ENCODE assay signal across 28 cellular contexts in genomic region chr1:25985171-25985570, GRCh38. TPM values are rescaled to one million over a fixed set of nuclear protein-coding genes. Genes with fewer than 3 reads are reported as not detected.
DNase-seq lines count a peak whose midpoint lies in the region; ATAC-seq, FAIRE-seq and TF ChIP-seq lines count a peak whose summit lies in the region.
"Had no signal": no experiment of that assay in that cellular context is flagged by ENCODE, and none has a peak within 500 bp of the region (broad histone marks: within the 10 kb centered on the region; RNA-seq: fewer than 3 reads in every experiment).

No MANE protein-coding gene starts in this region.

- intact Hi-C loops in CD8-positive, alpha-beta T cell (cut with DNase I, micrococcal nuclease) = no loop called here

- H3K27ac ChIP-seq in CD8-positive, alpha-beta T cell (ENCODE audit: low read depth, low read length) = no peak overlapping the region
- no peak overlapping the region for H3K27ac ChIP-seq in tibial nerve
- H3K27ac ChIP-seq: BLaER1 had no signal

- H3K4me1 Mint-ChIP-seq in CD8-positive, alpha-beta T cell (ENCODE audit: low read depth) = peaks cover 39% of the 10 kb centered on the region
- H3K4me1 Mint-ChIP-seq in central memory CD8-positive, alpha-beta T cell = peaks cover 46% of the 10 kb centered on the region

- CTCF ChIA-PET in CD8-positive, alpha-beta T cell (lab: Charles Lee) = no interaction called here

- TF ChIP-seq EP300 in tibial nerve (IDR thresholded peaks at IDR 0.05) = no peak

- no peaks in the 10 kb centered on the region for H3K9me3 ChIP-seq in CD8-positive, alpha-beta T cell (ENCODE audit: low read length)
- H3K9me3 ChIP-seq in tibial nerve = no peaks in the 10 kb centered on the region
- H3K9me3 ChIP-seq: BLaER1, Caco-2 had no signal

- H3K36me3 Mint-ChIP-seq in CD8-positive, alpha-beta T cell = peaks cover 69% of the 10 kb centered on the region
- H3K36me3 Mint-ChIP-seq in central memory CD8-positive, alpha-beta T cell (ENCODE audit: insufficient read depth) = peaks cover 57% of the 10 kb centered on the region

- no peak overlapping the region for H3K4me3 ChIP-seq in CD8-positive, alpha-beta T cell (ENCODE audit: low read depth, low read length)
- no peak overlapping the region for H3K4me3 ChIP-seq in tibial nerve
- H3K4me3 ChIP-seq: BLaER1 had no signal

- H3K4me1 ChIP-seq in CD8-positive, alpha-beta T cell (ENCODE audit: insufficient read depth, low read length) = peaks cover 34% of the 10 kb centered on the region
- H3K4me1 ChIP-seq in tibial nerve = no peaks in the 10 kb centered on the region
- H3K4me1 ChIP-seq: Caco-2 had no signal

- no peak for TF ChIP-seq CTCF in CD8-positive, alpha-beta T cell (IDR thresholded peaks at IDR 0.05)
- TF ChIP-seq CTCF in GM20000 (IDR thresholded peaks at IDR 0.05; ENCODE audit: extremely low read depth, missing control alignments) (no peak), tibial nerve (IDR thresholded peaks at IDR 0.05) (no peak)

- DNase-seq in CD8-positive, alpha-beta T cell = no peak
- no peak for DNase-seq in central memory CD8-positive, alpha-beta T cell (ENCODE audit: low spot score in 2 of 2)
- peak; percentile 21 for DNase-seq in kidney glomerular epithelial cell (lab: John Stamatoyannopoulos, UW)
- DNase-seq in renal cortical epithelial cell (ENCODE audit: low read depth) = peak; percentile 69
- DNase-seq in GM20000 (ENCODE audit: low spot score) = no peak
- no peak for DNase-seq in GM19239 (ENCODE audit: insufficient read length, low spot score)
- DNase-seq in tibial nerve (ENCODE audit: low spot score in 2 of 2) = no peak
- DNase-seq in stimulated activated CD4-positive, alpha-beta T cell treated with anti-CD3 and anti-CD28 coated beads, Interleukin-4, amount 100 ng/mL, for 1 hour = no peak
- DNase-seq: Caco-2; CD4-positive, CD25-positive, alpha-beta regulatory T cell; DMS 273 treated with DMSO at 0.1 percent for 48 hours; DMS79; GF-D8; Karpas-422; NCI-H1092 treated with DMSO at 0.1 percent for 48 hours; NCI-H1436 treated with DMSO at 0.1 percent for 48 hours; NCI-H1930; NCI-H2107; NCI-H446; NCI-H524 treated with DMSO at 0.1 percent for 48 hours; NCI-H82; Right ventricle myocardium superior; RPMI8226 had no signal

- no peak for FAIRE-seq in GM19239 (lab: Jason Lieb, UNC)
- FAIRE-seq: A204.1, GM12891, H54 had no signal

- H3K4me3 Mint-ChIP-seq in CD8-positive, alpha-beta T cell = no peak overlapping the region
- H3K4me3 Mint-ChIP-seq in central memory CD8-positive, alpha-beta T cell = no peak overlapping the region

- ATAC-seq in CD8-positive, alpha-beta T cell = no peak
- ATAC-seq in central memory CD8-positive, alpha-beta T cell (replicated peaks; ENCODE audit: extremely low read depth, poor library complexity, severe bottlenecking) = no peak

- POLR2A ChIA-PET in CD8-positive, alpha-beta T cell (lab: Charles Lee) = no interaction called here

- H3K27me3 ChIP-seq in CD8-positive, alpha-beta T cell (ENCODE audit: insufficient read depth, low read length) = no peaks in the 10 kb centered on the region
- H3K27me3 ChIP-seq in tibial nerve = no peaks in the 10 kb centered on the region
- H3K27me3 ChIP-seq: BLaER1 had no signal

- no peaks in the 10 kb centered on the region for H3K27me3 Mint-ChIP-seq in CD8-positive, alpha-beta T cell (ENCODE audit: low read depth)
- H3K27me3 Mint-ChIP-seq in central memory CD8-positive, alpha-beta T cell = no peaks in the 10 kb centered on the region
- H3K27me3 Mint-ChIP-seq: CD4-positive, CD25-positive, alpha-beta regulatory T cell had no signal

- TF ChIP-seq POLR2A in tibial nerve (IDR thresholded peaks at IDR 0.05) = no peak

- H3K9me3 Mint-ChIP-seq in CD8-positive, alpha-beta T cell = no peaks in the 10 kb centered on the region
- H3K9me3 Mint-ChIP-seq in central memory CD8-positive, alpha-beta T cell = no peaks in the 10 kb centered on the region
- H3K9me3 Mint-ChIP-seq: CD4-positive, CD25-positive, alpha-beta regulatory T cell had no signal

- peaks cover 27% of the 10 kb centered on the region for H3K36me3 ChIP-seq in CD8-positive, alpha-beta T cell (ENCODE audit: insufficient read depth, low read length)
- H3K36me3 ChIP-seq in tibial nerve = peaks cover 0 to 93% (median 19%) of the 10 kb centered on the region in 3 donors

- H3K27ac Mint-ChIP-seq in CD8-positive, alpha-beta T cell = peak overlapping the region; percentile 60
- H3K27ac Mint-ChIP-seq in central memory CD8-positive, alpha-beta T cell (ENCODE audit: low read depth) = peak overlapping the region; percentile 73

- 92 to 100% methylated on average over 1 of the region's 1 CpG for WGBS in tibial nerve, 2 donors

RNA-seq across cellular contexts. Expression of gene PAFAH2, which starts 12.7 kb away (rescaled TPM):
- total RNA-seq in CD8-positive, alpha-beta T cell = 10 to 100 TPM in 1 of 2 experiments, 1 to 10 TPM in 1; 9.1 to 11.8 TPM
- total RNA-seq in renal cortical epithelial cell (14.8 and 18.5 TPM in 2 replicates), tibial nerve (10 to 100 TPM in 1 of 4 donors, 1 to 10 TPM in 3; 6.3 to 19.2 (median 9.3) TPM)

RNA-seq across cellular contexts. Expression of gene EXTL1, which starts 36.4 kb away (rescaled TPM):
- total RNA-seq in CD8-positive, alpha-beta T cell = under 1 TPM; 0.08 to 0.11 TPM
- total RNA-seq in renal cortical epithelial cell (0.05 TPM in 1 of 2 replicates, not detected in the other), tibial nerve (10 to 100 TPM; 30.6 to 44.3 (median 34.6) TPM)
- total RNA-seq: CD4-positive, CD25-positive, alpha-beta regulatory T cell; HT-29 had no signal

Comparison
In these comparisons a context has a peak if more than half of its experiments do, and no peak if none do; other contexts are left out.
1. DNase-seq: peak in kidney glomerular epithelial cell (single experiment) and renal cortical epithelial cell (single experiment); none in CD8-positive, alpha-beta T cell (0 of 7), central memory CD8-positive, alpha-beta T cell (0 of 2), GM20000 (single experiment), GM19239 (single experiment), tibial nerve (0 of 2) and stimulated activated CD4-positive, alpha-beta T cell treated with anti-CD3 and anti-CD28 coated beads, Interleukin-4, amount 100 ng/mL, for 1 hour (single experiment).
2. RNA of gene EXTL1, which starts 36.4 kb away (total RNA-seq): 30.6 to 44.3 TPM in tibial nerve; 0.08 to 0.11 TPM in CD8-positive, alpha-beta T cell and 0.05 TPM in renal cortical epithelial cell; every median in the first group is over 10 times any median in the second.